ENCODE assay signal across 1 cellular context in genomic region chr2:207083361-207084080, GRCh38.
TF ChIP-seq lines count a peak whose summit lies in the region.

No MANE protein-coding gene starts in this region.

TF ChIP-seq in SK-N-SH, 30 proteins besides CTCF, POLR2A, EP300 and RAD21 (continued from another document):
- TF ChIP-seq MXI1 (IDR thresholded peaks at IDR 0.05; ENCODE audit: low read depth, low read length): no peak
- no peak for TF ChIP-seq USF1 (IDR thresholded peaks at IDR 0.05; ENCODE audit: borderline replicate concordance, low read depth)
